14 cellular contexts compared by ENCODE assay signal in the genomic region with DNA sequence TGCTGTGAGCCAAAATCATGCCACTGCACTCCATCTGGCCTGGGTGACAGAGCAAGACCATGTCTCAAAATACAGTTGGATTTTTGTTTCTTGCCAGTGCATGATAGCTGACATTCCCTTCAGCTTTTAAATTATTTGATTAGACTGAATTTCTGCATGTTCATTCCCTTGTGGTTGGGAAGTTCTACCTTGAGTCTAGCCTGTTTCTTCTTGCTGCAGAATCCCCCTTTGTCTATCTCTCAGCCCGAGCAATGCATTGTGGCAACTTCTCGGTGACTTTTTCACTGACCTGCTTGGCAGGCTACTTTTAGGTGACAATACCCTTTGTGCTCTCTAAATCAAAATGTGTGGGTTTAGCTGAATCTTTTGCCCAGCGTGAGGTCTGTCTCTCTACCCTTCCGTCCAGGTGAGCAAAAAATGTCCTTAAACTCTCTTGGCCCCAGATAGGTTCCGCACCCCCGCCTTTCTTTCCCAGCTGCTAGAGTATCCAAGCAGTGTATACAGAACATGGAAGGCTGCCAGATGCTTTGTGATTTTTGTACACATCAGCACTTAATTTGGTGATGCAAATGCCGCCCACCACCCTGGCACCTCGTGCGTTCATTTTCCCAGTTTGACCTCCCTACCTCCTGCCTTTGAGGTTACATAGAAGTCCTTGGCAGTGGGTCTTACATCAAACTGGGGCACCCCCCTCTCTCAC.
DNase-seq lines count a peak whose midpoint lies in the region; ATAC-seq and TF ChIP-seq lines count a peak whose summit lies in the region.
"Had no signal": no experiment of that assay in that cellular context is flagged by ENCODE, and none has a peak within 500 bp of the region (broad histone marks: within the 10 kb centered on the region; RNA-seq: fewer than 3 reads in every experiment).

No MANE protein-coding gene starts in this region.

- peaks cover 5% of the 10 kb centered on the region for H3K4me1 ChIP-seq in neural progenitor cell

- H3K9ac ChIP-seq in neural progenitor cell = no peak overlapping the region

- no peak overlapping the region for H3K4me3 Mint-ChIP-seq in neural progenitor cell
- H3K4me3 Mint-ChIP-seq: CD4-positive, alpha-beta memory T cell had no signal

- H3K9me3 ChIP-seq in neural progenitor cell (ENCODE audit: low read depth) = no peaks in the 10 kb centered on the region
- H3K9me3 ChIP-seq: mucosa of descending colon had no signal

- H3K79me2 ChIP-seq in neural progenitor cell (ENCODE audit: low read depth) = no peaks in the 10 kb centered on the region

- H3K27ac ChIP-seq in brain microvascular endothelial cell (no peak overlapping the region), neural progenitor cell (no peak overlapping the region)

- H3K36me3 ChIP-seq in brain microvascular endothelial cell (replicated peaks) (peaks cover 27% of the 10 kb centered on the region), neural progenitor cell (no peaks in the 10 kb centered on the region)

- H2AFZ ChIP-seq in neural progenitor cell (replicated peaks) = no peak overlapping the region

- H3K27me3 ChIP-seq in brain microvascular endothelial cell (replicated peaks) (no peaks in the 10 kb centered on the region), neural progenitor cell (no peaks in the 10 kb centered on the region)

- H3K4me2 ChIP-seq in neural progenitor cell = no peak overlapping the region

- ATAC-seq in HG02610 (IDR thresholded peaks at IDR 0.05; ENCODE audit: unreplicated experiment) = no peak
- no peak for ATAC-seq in HG03280 (IDR thresholded peaks at IDR 0.05; ENCODE audit: unreplicated experiment)
- no peak for ATAC-seq in GM21619 (IDR thresholded peaks at IDR 0.05; ENCODE audit: unreplicated experiment)
- ATAC-seq: activated CD4-positive, CD25-positive, alpha-beta regulatory T cell treated with anti-CD3 and anti-CD28 coated beads, Interleukin-2, amount 50 U/mL, for 24 hours; mucosa of descending colon had no signal

- no peak overlapping the region for H3K4me3 ChIP-seq in brain microvascular endothelial cell (ENCODE audit: low read depth, low read length)
- no peak overlapping the region for H3K4me3 ChIP-seq in neural progenitor cell
- H3K4me3 ChIP-seq: mucosa of descending colon had no signal

- no peak for TF ChIP-seq CTCF in brain microvascular endothelial cell (IDR thresholded peaks at IDR 0.05; ENCODE audit: low read depth, low read length, missing control alignments)
- TF ChIP-seq CTCF in neural progenitor cell (IDR thresholded peaks at IDR 0.05) = no peak

- peaks cover 3% of the 10 kb centered on the region for H3F3A ChIP-seq in neural progenitor cell (ENCODE audit: low read depth)

- in situ Hi-C loops in brain microvascular endothelial cell (cut with HindIII; ENCODE audit: low pct_ligation_motif_present, low sequenced_read_pairs) = no loop called here

- peaks cover 3% of the 10 kb centered on the region for H3K4me1 Mint-ChIP-seq in neural progenitor cell
- H3K4me1 Mint-ChIP-seq: CD4-positive, alpha-beta memory T cell had no signal

- peaks cover 3% of the 10 kb centered on the region for H3K27me3 Mint-ChIP-seq in neural progenitor cell (ENCODE audit: insufficient read depth, low read depth)
- H3K27me3 Mint-ChIP-seq: CD4-positive, alpha-beta memory T cell had no signal

- peaks cover 21% of the 10 kb centered on the region for H4K20me1 ChIP-seq in neural progenitor cell (ENCODE audit: low read depth)

- no peaks in the 10 kb centered on the region for H3K9me3 Mint-ChIP-seq in neural progenitor cell
- H3K9me3 Mint-ChIP-seq: CD4-positive, alpha-beta memory T cell had no signal

- peak overlapping the region; percentile 36 for H3K27ac Mint-ChIP-seq in neural progenitor cell

- peak; percentile 90 for DNase-seq in COR-L47 (lab: John Stamatoyannopoulos, UW)
- DNase-seq in NCI-H2081 treated with DMSO at 0.1 percent for 48 hours (lab: John Stamatoyannopoulos, UW) = peak; percentile 47
- peak; percentile 17 for DNase-seq in brain microvascular endothelial cell
- DNase-seq in neural progenitor cell (ENCODE audit: low spot score) = no peak
- no peak for DNase-seq in cerebellar nuclear complex (lab: John Stamatoyannopoulos, UW)
- DNase-seq: activated gamma-delta T cell; CD4-positive, alpha-beta memory T cell; hippocampal formation; stimulated activated CD4-positive, alpha-beta T cell treated with anti-CD3 and anti-CD28 coated beads, Interleukin-15, amount 100 ng/mL, for 24 hours had no signal

- peaks cover 12% of the 10 kb centered on the region for H3K36me3 Mint-ChIP-seq in neural progenitor cell

Comparison
In these comparisons a context has a peak if more than half of its experiments do, and no peak if none do; other contexts are left out.
1. DNase-seq: peak in COR-L47 (single experiment), NCI-H2081 treated with DMSO at 0.1 percent for 48 hours (single experiment) and brain microvascular endothelial cell (single experiment); none in neural progenitor cell (single experiment) and cerebellar nuclear complex (0 of 2).